27 cellular contexts compared by ENCODE assay signal in genomic region chr13:49622174-49622946, GRCh38. TPM values are rescaled to one million over a fixed set of nuclear protein-coding genes. Genes with fewer than 3 reads are reported as not detected.
"Had no signal": no experiment of that assay in that cellular context is flagged by ENCODE, and none has a peak within 500 bp of the region (broad histone marks: within the 10 kb centered on the region; RNA-seq: fewer than 3 reads in every experiment).

No MANE protein-coding gene starts in this region.

- H3K4me3 ChIP-seq: breast epithelium, upper lobe of right lung had no signal

- H3K9me3 Mint-ChIP-seq: activated T-cell treated with anti-CD3 and anti-CD28 coated beads, Interleukin-2, amount 50 U/mL, for 24 hours; activated T-helper 2 cell treated with anti-CD3 and anti-CD28 coated beads, Interferon-gamma antibody, Interleukin-2, Interleukin-4, amounts not matched to agents 10 μg/mL and 5 μg/mL and 100 μg/mL, durations not matched to agents 14 hours and 24 hours and 36 hours; naive B cell; neural crest cell had no signal

- H3K27me3 Mint-ChIP-seq: activated naive CD8-positive, alpha-beta T cell; naive B cell; progenitor cell of endocrine pancreas had no signal

- ATAC-seq: SK-N-SH treated with all-trans-retinoic acid at 6 μM for 48 hours; stimulated activated naive CD8-positive, alpha-beta T cell treated with anti-CD3 and anti-CD28 coated beads, Interleukin-15, Interleukin-2, amounts not matched to agents 100 U/mL and 50 U/mL, for 24 hours; upper lobe of right lung had no signal

- H3K4me3 Mint-ChIP-seq: activated naive CD8-positive, alpha-beta T cell; activated T-cell treated with anti-CD3 and anti-CD28 coated beads, Interleukin-2, amount 50 U/mL, for 24 hours; neural crest cell had no signal

- H3K27me3 ChIP-seq: breast epithelium, upper lobe of right lung had no signal

- H3K4me1 ChIP-seq: breast epithelium, upper lobe of right lung had no signal

- H3K9me3 ChIP-seq: breast epithelium, upper lobe of right lung had no signal

- H3K36me3 ChIP-seq: breast epithelium, upper lobe of right lung, WERI-Rb-1 had no signal

- H3K36me3 Mint-ChIP-seq: activated naive CD8-positive, alpha-beta T cell; naive B cell had no signal

- H3K27ac Mint-ChIP-seq: activated naive CD8-positive, alpha-beta T cell; activated T-cell treated with anti-CD3 and anti-CD28 coated beads, Interleukin-2, amount 50 U/mL, for 24 hours; activated T-helper 2 cell treated with anti-CD3 and anti-CD28 coated beads, Interferon-gamma antibody, Interleukin-2, Interleukin-4, amounts not matched to agents 10 μg/mL and 5 μg/mL and 100 μg/mL, durations not matched to agents 14 hours and 24 hours and 36 hours; progenitor cell of endocrine pancreas had no signal

- DNase-seq: activated CD4-positive, alpha-beta T cell treated with anti-CD3 and anti-CD28 coated beads for 1 hour; activated CD8-positive, alpha-beta memory T cell treated with anti-CD3 and anti-CD28 coated beads for 24 hours; activated CD8-positive, alpha-beta memory T cell treated with anti-CD3 and anti-CD28 coated beads, Interleukin-2, amount 50 U/mL, for 4 hours; activated naive CD4-positive, alpha-beta T cell; activated T-cell treated with anti-CD3 and anti-CD28 coated beads, Interleukin-2, amount 50 U/mL, for 24 hours; amniotic stem cell; cerebellar nuclear complex; cortex of kidney; effector CD4-positive, alpha-beta T cell; erythroblast; glutamatergic neuron; hypothalamus; mesenchymal stem cell; naive B cell; retina; stimulated activated CD4-positive, alpha-beta T cell treated with anti-CD3 and anti-CD28 coated beads, Interleukin-12 subunit alpha, Interleukin-12 subunit beta, amount 100 ng/mL, for 4 hours; stimulated activated CD4-positive, alpha-beta T cell treated with anti-CD3 and anti-CD28 coated beads, Interleukin-4, amount 100 ng/mL, for 4 hours; stimulated activated naive CD8-positive, alpha-beta T cell treated with anti-CD3 and anti-CD28 coated beads, Interleukin-15, Interleukin-2, amounts not matched to agents 100 U/mL and 50 U/mL, for 24 hours; upper lobe of right lung; WERI-Rb-1 had no signal

- H3K27ac ChIP-seq: breast epithelium, upper lobe of right lung, WERI-Rb-1 had no signal

RNA-seq across cellular contexts. Expression of gene ARL11, which starts 5.9 kb away (rescaled TPM):
- total RNA-seq: neural crest cell, osteoblast had no signal
